In genomic region chr7:143290293-143290692, GRCh38 we compare ENCODE assay signal across 1 cellular context.
TF ChIP-seq lines count a peak whose summit lies in the region.

No MANE protein-coding gene starts in this region.

TF ChIP-seq in HepG2, 621 proteins besides CTCF, POLR2A, EP300 and RAD21:
- TF ChIP-seq GTF3A (CRISPR knock-in tag; conservative IDR thresholded peaks at IDR 0.05): no peak
- TF ChIP-seq SP2 (CRISPR knock-in tag; IDR thresholded peaks at IDR 0.05): no peak
- no peak for TF ChIP-seq ZNF503 (CRISPR knock-in tag; IDR thresholded peaks at IDR 0.05)
- no peak for TF ChIP-seq ZNF766 (CRISPR knock-in tag; IDR thresholded peaks at IDR 0.05; ENCODE audit: borderline replicate concordance)
- TF ChIP-seq ZFP36L1 (CRISPR knock-in tag; IDR thresholded peaks at IDR 0.05): no peak
- TF ChIP-seq ZFAT (CRISPR knock-in tag; conservative IDR thresholded peaks at IDR 0.05): no peak
- TF ChIP-seq SKIL (CRISPR knock-in tag; IDR thresholded peaks at IDR 0.05; ENCODE audit: borderline replicate concordance): no peak
- TF ChIP-seq NFKB2 (CRISPR knock-in tag; IDR thresholded peaks at IDR 0.05; ENCODE audit: borderline replicate concordance): no peak
- no peak for TF ChIP-seq ZMAT3 (CRISPR knock-in tag; conservative IDR thresholded peaks at IDR 0.05)
- no peak for TF ChIP-seq PTBP1 (IDR thresholded peaks at IDR 0.05; ENCODE audit: low read depth, low read length, poor library complexity, severe bottlenecking)
- no peak for TF ChIP-seq SRSF1 (optimal IDR thresholded peaks at IDR 0.05; ENCODE audit: low read depth, low read length)
- TF ChIP-seq PATZ1 (CRISPR knock-in tag; IDR thresholded peaks at IDR 0.05): no peak
TF ChIP-seq in HepG2: peak in this region for 0.
